In the genomic region with DNA sequence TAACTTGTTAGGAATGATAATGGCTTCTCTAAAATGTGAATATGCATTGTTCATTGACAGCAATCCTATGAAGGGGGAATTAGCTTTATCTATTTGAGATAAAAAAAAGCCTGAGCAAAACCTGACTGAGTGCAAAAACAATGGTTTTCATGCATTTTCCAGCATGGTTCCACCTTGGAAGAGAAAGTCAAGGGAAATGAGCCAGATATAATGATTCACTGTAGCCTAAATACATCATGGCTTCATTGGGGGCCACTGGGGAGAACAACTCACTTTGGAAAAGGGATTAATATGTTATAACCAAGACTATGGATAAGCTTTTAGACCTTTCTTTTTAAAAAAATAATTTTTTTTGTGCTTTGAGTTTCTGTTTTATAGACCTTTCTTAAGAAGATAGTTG, we compare ENCODE assay signal across 23 cellular contexts.
DNase-seq lines count a peak whose midpoint lies in the region; ATAC-seq and TF ChIP-seq lines count a peak whose summit lies in the region.
"Had no signal": no experiment of that assay in that cellular context is flagged by ENCODE, and none has a peak within 500 bp of the region (broad histone marks: within the 10 kb centered on the region; RNA-seq: fewer than 3 reads in every experiment).

No MANE protein-coding gene starts in this region.

- H3K4me3 Mint-ChIP-seq in HFFc6 (peak overlapping the region; percentile 17; the same call in 1 of the 2 replicates), glutamatergic neuron (ENCODE audit: unreplicated experiment) (no peak overlapping the region)
- H3K4me3 Mint-ChIP-seq: activated naive CD8-positive, alpha-beta T cell treated with anti-CD3 and anti-CD28 coated beads for 36 hours; CD4-positive, alpha-beta T cell; IgD-negative memory B cell had no signal

- H3K36me3 Mint-ChIP-seq in HFFc6 (ENCODE audit: low read depth) (no peaks in the 10 kb centered on the region; the same call in 1 of the 2 replicates), glutamatergic neuron (ENCODE audit: unreplicated experiment) (peaks cover 4% of the 10 kb centered on the region)
- H3K36me3 Mint-ChIP-seq: activated naive CD8-positive, alpha-beta T cell treated with anti-CD3 and anti-CD28 coated beads for 36 hours; IgD-negative memory B cell had no signal

- no peaks in the 10 kb centered on the region for H3K4me1 ChIP-seq in SK-N-SH (ENCODE audit: control insufficient read depth in 1 of 2, insufficient read depth in 2 of 2, low read depth in 1 of 2, low read length in 1 of 2)
- peaks cover 34% of the 10 kb centered on the region for H3K4me1 ChIP-seq in osteoblast (ENCODE audit: insufficient read depth, low read length)
- H3K4me1 ChIP-seq: uterus had no signal

- H3K4me2 ChIP-seq in SK-N-SH (peak overlapping the region; percentile 16; the same call in 1 of the 2 replicates), osteoblast (ENCODE audit: insufficient read depth, low read length) (peak overlapping the region; percentile 34)

- no peak overlapping the region for H3K9ac ChIP-seq in SK-N-SH

- H3K9me3 ChIP-seq in SK-N-SH, result no peaks in the 10 kb centered on the region
- no peaks in the 10 kb centered on the region for H3K9me3 ChIP-seq in osteoblast (ENCODE audit: low read depth, low read length)
- H3K9me3 ChIP-seq: uterus had no signal

- H3K36me3 ChIP-seq in SK-N-SH (replicated peaks in 1 of 2; ENCODE audit: control insufficient read depth in 1 of 2, insufficient read depth in 2 of 2, low read length in 1 of 2) (no peaks in the 10 kb centered on the region), osteoblast (ENCODE audit: insufficient read depth, low read length) (no peaks in the 10 kb centered on the region)
- H3K36me3 ChIP-seq: uterus had no signal

- no peaks in the 10 kb centered on the region for H3K9me2 ChIP-seq in SK-N-SH

- H3K9me3 Mint-ChIP-seq in HFFc6, result no peaks in the 10 kb centered on the region
- H3K9me3 Mint-ChIP-seq in glutamatergic neuron (ENCODE audit: unreplicated experiment), result no peaks in the 10 kb centered on the region
- H3K9me3 Mint-ChIP-seq: activated naive CD8-positive, alpha-beta T cell treated with anti-CD3 and anti-CD28 coated beads for 36 hours; CD4-positive, alpha-beta T cell had no signal

- H3K79me2 ChIP-seq in SK-N-SH (ENCODE audit: insufficient read depth) (no peaks in the 10 kb centered on the region), osteoblast (ENCODE audit: insufficient read depth, low read length) (no peaks in the 10 kb centered on the region)

- CTCF ChIA-PET in SK-N-SH (lab: Yijun Ruan, JAX), result no interaction called here

- H3K27ac Mint-ChIP-seq in HFFc6, result peak overlapping the region; percentile 78
- H3K27ac Mint-ChIP-seq in glutamatergic neuron (ENCODE audit: unreplicated experiment), result no peak overlapping the region
- H3K27ac Mint-ChIP-seq: activated naive CD8-positive, alpha-beta T cell treated with anti-CD3 and anti-CD28 coated beads for 36 hours; CD4-positive, alpha-beta T cell; IgD-negative memory B cell; progenitor cell of endocrine pancreas had no signal

- H3K27ac ChIP-seq in SK-N-SH (ENCODE audit: low read depth in 2 of 2, low read length in 1 of 2) (peak overlapping the region in 1 of 2 experiments; percentile 78; a peak in 2 of 4 replicates), epithelial cell of prostate (peak overlapping the region; percentile 96), osteoblast (ENCODE audit: low read depth, low read length) (peak overlapping the region; percentile 74)
- H3K27ac ChIP-seq: RWPE1 had no signal

- no peaks in the 10 kb centered on the region for H3K27me3 ChIP-seq in SK-N-SH (ENCODE audit: insufficient read depth)
- H3K27me3 ChIP-seq in osteoblast (ENCODE audit: insufficient read depth, low read length), result no peaks in the 10 kb centered on the region
- H3K27me3 ChIP-seq: uterus had no signal

- H3K4me3 ChIP-seq in SK-N-SH (ENCODE audit: low read depth in 2 of 2, low read length in 1 of 2) (no peak overlapping the region), osteoblast (ENCODE audit: insufficient read depth, low read length) (no peak overlapping the region)
- H3K4me3 ChIP-seq: uterus had no signal

- TF ChIP-seq EP300 in SK-N-SH (IDR thresholded peaks at IDR 0.05; ENCODE audit: borderline replicate concordance in 1 of 2, low read depth in 1 of 2, low read length in 1 of 2), result no peak

- H2AFZ ChIP-seq in SK-N-SH (ENCODE audit: low read depth), result no peak overlapping the region
- H2AFZ ChIP-seq in osteoblast (ENCODE audit: low read length), result no peak overlapping the region

- H3K27me3 Mint-ChIP-seq in HFFc6 (ENCODE audit: insufficient read depth) (no peaks in the 10 kb centered on the region), glutamatergic neuron (ENCODE audit: unreplicated experiment) (no peaks in the 10 kb centered on the region)
- H3K27me3 Mint-ChIP-seq: CD4-positive, alpha-beta T cell; progenitor cell of endocrine pancreas had no signal

- H3K4me1 Mint-ChIP-seq in HFFc6 (ENCODE audit: low read depth), result peaks cover 64% of the 10 kb centered on the region
- H3K4me1 Mint-ChIP-seq in glutamatergic neuron (ENCODE audit: low read depth, unreplicated experiment), result no peaks in the 10 kb centered on the region
- H3K4me1 Mint-ChIP-seq: activated naive CD8-positive, alpha-beta T cell treated with anti-CD3 and anti-CD28 coated beads for 36 hours; IgD-negative memory B cell had no signal

- POLR2A ChIA-PET in SK-N-SH (lab: Yijun Ruan, JAX), result no interaction called here

- TF ChIP-seq RAD21 in SK-N-SH (IDR thresholded peaks at IDR 0.05; ENCODE audit: low read length), result no peak

- no peak for TF ChIP-seq CTCF in HFFc6 (IDR thresholded peaks at IDR 0.05)
- TF ChIP-seq CTCF in SK-N-SH (IDR thresholded peaks at IDR 0.05), result no peak
- no peak for TF ChIP-seq CTCF in osteoblast (IDR thresholded peaks at IDR 0.05; ENCODE audit: extremely low read depth, low read depth, low read length)
- no peak for TF ChIP-seq CTCF in glutamatergic neuron (IDR thresholded peaks at IDR 0.05; ENCODE audit: partially characterized antibody, unreplicated experiment)

- no peak for ATAC-seq in HG03196 (IDR thresholded peaks at IDR 0.05; ENCODE audit: unreplicated experiment)
- ATAC-seq: sciatic nerve had no signal

- no peaks in the 10 kb centered on the region for H4K20me1 ChIP-seq in SK-N-SH (ENCODE audit: insufficient read depth)
- no peaks in the 10 kb centered on the region for H4K20me1 ChIP-seq in osteoblast (ENCODE audit: insufficient read depth, low read length)

- peaks cover 19% of the 10 kb centered on the region for H3F3A ChIP-seq in SK-N-SH (replicated peaks; ENCODE audit: insufficient read depth)

- DNase-seq in HFFc6 (no peak), SK-N-SH (no peak), epithelial cell of prostate (ENCODE audit: low read depth, low spot score) (no peak), osteoblast (ENCODE audit: insufficient read length, low spot score, missing footprints) (no peak), glutamatergic neuron (no peak), COR-L47 (lab: John Stamatoyannopoulos, UW) (no peak), NCI-H748 (lab: John Stamatoyannopoulos, UW; ENCODE audit: unreplicated experiment) (no peak)
- DNase-seq: activated CD4-positive, alpha-beta T cell treated with anti-CD3 and anti-CD28 coated beads for 48 hours; activated effector memory CD4-positive, alpha-beta T cell treated with anti-CD3 and anti-CD28 coated beads, Interleukin-2, amount 50 U/mL, for 16 hours; activated naive CD8-positive, alpha-beta T cell treated with anti-CD3 and anti-CD28 coated beads for 36 hours; activated T-cell treated with anti-CD3 and anti-CD28 coated beads, Interleukin-2, amount 50 U/mL, for 1 hour; CD4-positive, alpha-beta T cell; foreskin melanocyte; NCI-H1105; NCI-H2029 treated with DMSO at 0.1 percent for 48 hours; NCI-H446; stimulated activated naive CD4-positive, alpha-beta T cell had no signal

TF ChIP-seq in SK-N-SH, 30 proteins besides CTCF, POLR2A, EP300 and RAD21:
- TF ChIP-seq CHD2 (IDR thresholded peaks at IDR 0.05; ENCODE audit: low read length, partially characterized antibody), result no peak
- TF ChIP-seq, protein P1, sequence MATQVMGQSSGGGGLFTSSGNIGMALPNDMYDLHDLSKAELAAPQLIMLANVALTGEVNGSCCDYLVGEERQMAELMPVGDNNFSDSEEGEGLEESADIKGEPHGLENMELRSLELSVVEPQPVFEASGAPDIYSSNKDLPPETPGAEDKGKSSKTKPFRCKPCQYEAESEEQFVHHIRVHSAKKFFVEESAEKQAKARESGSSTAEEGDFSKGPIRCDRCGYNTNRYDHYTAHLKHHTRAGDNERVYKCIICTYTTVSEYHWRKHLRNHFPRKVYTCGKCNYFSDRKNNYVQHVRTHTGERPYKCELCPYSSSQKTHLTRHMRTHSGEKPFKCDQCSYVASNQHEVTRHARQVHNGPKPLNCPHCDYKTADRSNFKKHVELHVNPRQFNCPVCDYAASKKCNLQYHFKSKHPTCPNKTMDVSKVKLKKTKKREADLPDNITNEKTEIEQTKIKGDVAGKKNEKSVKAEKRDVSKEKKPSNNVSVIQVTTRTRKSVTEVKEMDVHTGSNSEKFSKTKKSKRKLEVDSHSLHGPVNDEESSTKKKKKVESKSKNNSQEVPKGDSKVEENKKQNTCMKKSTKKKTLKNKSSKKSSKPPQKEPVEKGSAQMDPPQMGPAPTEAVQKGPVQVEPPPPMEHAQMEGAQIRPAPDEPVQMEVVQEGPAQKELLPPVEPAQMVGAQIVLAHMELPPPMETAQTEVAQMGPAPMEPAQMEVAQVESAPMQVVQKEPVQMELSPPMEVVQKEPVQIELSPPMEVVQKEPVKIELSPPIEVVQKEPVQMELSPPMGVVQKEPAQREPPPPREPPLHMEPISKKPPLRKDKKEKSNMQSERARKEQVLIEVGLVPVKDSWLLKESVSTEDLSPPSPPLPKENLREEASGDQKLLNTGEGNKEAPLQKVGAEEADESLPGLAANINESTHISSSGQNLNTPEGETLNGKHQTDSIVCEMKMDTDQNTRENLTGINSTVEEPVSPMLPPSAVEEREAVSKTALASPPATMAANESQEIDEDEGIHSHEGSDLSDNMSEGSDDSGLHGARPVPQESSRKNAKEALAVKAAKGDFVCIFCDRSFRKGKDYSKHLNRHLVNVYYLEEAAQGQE (IDR thresholded peaks at IDR 0.05; ENCODE audit: low read depth, low read length), result no peak
- no peak for TF ChIP-seq SIN3A (IDR thresholded peaks at IDR 0.05; ENCODE audit: borderline replicate concordance, low read depth, low read length)
- TF ChIP-seq MEF2A (IDR thresholded peaks at IDR 0.05; ENCODE audit: borderline replicate concordance, low read depth), result no peak
- TF ChIP-seq JUND (IDR thresholded peaks at IDR 0.05), result no peak
- no peak for TF ChIP-seq POLR2AphosphoS5 (IDR thresholded peaks at IDR 0.05; ENCODE audit: low read depth, low read length)
- no peak for TF ChIP-seq MXI1 (IDR thresholded peaks at IDR 0.05; ENCODE audit: low read depth, low read length)
TF ChIP-seq in SK-N-SH: peak in this region for 0.
